ENCODE assay signal across 16 cellular contexts in genomic region chr5:1348986-1349245, GRCh38. TPM values are rescaled to one million over a fixed set of nuclear protein-coding genes. Genes with fewer than 3 reads are reported as not detected.
DNase-seq lines count a peak whose midpoint lies in the region; ATAC-seq and TF ChIP-seq lines count a peak whose summit lies in the region.
"Had no signal": no experiment of that assay in that cellular context is flagged by ENCODE, and none has a peak within 500 bp of the region (broad histone marks: within the 10 kb centered on the region; RNA-seq: fewer than 3 reads in every experiment).

No MANE protein-coding gene starts in this region.

- H3K9ac ChIP-seq in DND-41 (ENCODE audit: low read depth, low read length) = no peak overlapping the region

- peaks cover 2% of the 10 kb centered on the region; the same call in 1 of the 2 replicates for H4K20me1 ChIP-seq in DND-41 (ENCODE audit: insufficient read depth, low read length)
- H4K20me1 ChIP-seq in OCI-LY7 (ENCODE audit: insufficient read depth, low read length) = no peaks in the 10 kb centered on the region

- DNase-seq in BE2C (no peak), DND-41 (no peak), OCI-LY7 (ENCODE audit: low spot score) (peak; percentile 34), left kidney (ENCODE audit: low read depth, low spot score) (peak; percentile 18), vagina (ENCODE audit: extremely low spot score in 2 of 2) (no peak), Calu3 (no peak)
- DNase-seq: DMS 273 treated with DMSO at 0.1 percent for 48 hours, NCI-H1048, NCI-H2081 treated with DMSO at 0.1 percent for 48 hours, NCI-H226, PC-3 had no signal

- H3K4me3 ChIP-seq in BE2C (ENCODE audit: low read depth, low read length) (0 out of 2 replicates have a peak overlapping the region, but pooled peaks have one; percentile 4), DND-41 (ENCODE audit: low read depth in 1 of 2, low read length in 2 of 2) (no peak overlapping the region), OCI-LY7 (ENCODE audit: low read depth, low read length, poor library complexity, severe bottlenecking) (no peak overlapping the region), vagina (no peak overlapping the region)
- H3K4me3 ChIP-seq: HAP-1, SJSA1 had no signal

- no peaks in the 10 kb centered on the region for H3K9me2 ChIP-seq in OCI-LY7 (ENCODE audit: insufficient read depth, low read length)

- no peaks in the 10 kb centered on the region for H3K9me3 Mint-ChIP-seq in Calu3 (ENCODE audit: low read depth, unreplicated experiment)
- H3K9me3 Mint-ChIP-seq: T-helper 2 cell treated with Interferon-gamma antibody and Interleukin-4, amounts not matched to agents 5 μg/mL and 100 μg/mL, for 36 hours had no signal

- TF ChIP-seq CTCF in BE2C (IDR thresholded peaks at IDR 0.05; ENCODE audit: low read depth, low read length) (no peak), DND-41 (IDR thresholded peaks at IDR 0.05; ENCODE audit: borderline replicate concordance, extremely low read depth, low read length, poor library complexity, severe bottlenecking) (peak; percentile 31), OCI-LY7 (conservative IDR thresholded peaks at IDR 0.05; ENCODE audit: low read length) (peak; percentile 58; the same call in 1 of the 2 replicates), vagina (IDR thresholded peaks at IDR 0.05) (no peak), Calu3 (IDR thresholded peaks at IDR 0.05; ENCODE audit: unreplicated experiment) (no peak)

- TF ChIP-seq POLR2A in vagina (IDR thresholded peaks at IDR 0.05) = no peak

- H3K79me2 ChIP-seq in DND-41 (ENCODE audit: insufficient read depth, low read length) = peaks cover 21% of the 10 kb centered on the region
- H3K79me2 ChIP-seq in OCI-LY7 (ENCODE audit: insufficient read depth, low read depth, low read length) = peaks cover 14% of the 10 kb centered on the region

- POLR2A ChIA-PET in OCI-LY7 (lab: Charles Lee) = interaction anchor here (0.6 kb wide), 2 partner anchors 21 to 305 kb away, joined by 3 to 4 read pairs; no protein-coding TSS in a partner anchor

- H3K4me2 ChIP-seq in DND-41 (ENCODE audit: insufficient read depth, low read length) (no peak overlapping the region), OCI-LY7 (ENCODE audit: low read length) (no peak overlapping the region)

- no peak overlapping the region for H2AFZ ChIP-seq in DND-41 (ENCODE audit: low read depth, low read length)
- H2AFZ ChIP-seq in OCI-LY7 (ENCODE audit: low read length) = no peak overlapping the region

- H3K27me3 ChIP-seq in BE2C (peaks cover 21% of the 10 kb centered on the region), DND-41 (ENCODE audit: insufficient read depth, low read length, poor library complexity) (no peaks in the 10 kb centered on the region), vagina (no peaks in the 10 kb centered on the region)

- CTCF ChIA-PET in OCI-LY7 (lab: Charles Lee; ENCODE audit: unreplicated experiment) = interaction anchor here (0.6 kb wide), 1 partner anchor 15 kb away, joined by 3 read pairs; no protein-coding TSS in a partner anchor
- CTCF ChIA-PET in Calu3 (lab: Charles Lee) = no interaction called here

- ATAC-seq in DND-41 (ENCODE audit: insufficient read depth, low read depth) (no peak), GM21423 (IDR thresholded peaks at IDR 0.05; ENCODE audit: unreplicated experiment) (no peak)
- ATAC-seq: PC-3 had no signal

- H3K4me3 Mint-ChIP-seq in Calu3 (ENCODE audit: low read depth, unreplicated experiment) = no peak overlapping the region
- H3K4me3 Mint-ChIP-seq: T-helper 2 cell treated with Interferon-gamma antibody and Interleukin-4, amounts not matched to agents 5 μg/mL and 100 μg/mL, for 36 hours had no signal

- H3K36me3 ChIP-seq in BE2C = no peaks in the 10 kb centered on the region; the same call in 1 of the 2 replicates
- H3K36me3 ChIP-seq in DND-41 (ENCODE audit: insufficient read depth, low read length) = peaks cover 2% of the 10 kb centered on the region
- H3K36me3 ChIP-seq in OCI-LY7 (ENCODE audit: insufficient read depth, low read length) = peaks cover 5% of the 10 kb centered on the region
- H3K36me3 ChIP-seq in vagina = no peaks in the 10 kb centered on the region
- H3K36me3 ChIP-seq: HAP-1 had no signal

- no peak overlapping the region for H3K27ac Mint-ChIP-seq in Calu3 (ENCODE audit: unreplicated experiment)
- H3K27ac Mint-ChIP-seq: T-helper 2 cell treated with Interferon-gamma antibody and Interleukin-4, amounts not matched to agents 5 μg/mL and 100 μg/mL, for 36 hours had no signal

- peaks cover 55% of the 10 kb centered on the region for H3K27me3 Mint-ChIP-seq in Calu3 (ENCODE audit: unreplicated experiment)

- intact Hi-C loops in OCI-LY7 (cut with micrococcal nuclease; ENCODE audit: unreplicated experiment) (no loop called here), vagina (cut with DNase I) (no loop called here), Calu3 (cut with micrococcal nuclease; ENCODE audit: unreplicated experiment) (loop anchor here (10.0 kb wide), 1 partner anchor 296 kb away; no protein-coding TSS in a partner anchor)

- H3K9me3 ChIP-seq in BE2C (no peaks in the 10 kb centered on the region), DND-41 (ENCODE audit: insufficient read depth, low read length, severe bottlenecking) (no peaks in the 10 kb centered on the region), OCI-LY7 (ENCODE audit: low read length) (no peaks in the 10 kb centered on the region), vagina (no peaks in the 10 kb centered on the region)
- H3K9me3 ChIP-seq: HAP-1, SJSA1 had no signal

- H3K4me1 ChIP-seq in BE2C (peaks cover 2% of the 10 kb centered on the region; the same call in 1 of the 2 replicates), DND-41 (ENCODE audit: insufficient read depth, low read length) (peaks cover 21% of the 10 kb centered on the region), OCI-LY7 (ENCODE audit: insufficient read depth, low read length, poor library complexity, severe bottlenecking) (peaks cover 30% of the 10 kb centered on the region), vagina (peaks cover 16% of the 10 kb centered on the region)

- H3K27ac ChIP-seq in DND-41 (ENCODE audit: low read length) (no peak overlapping the region), OCI-LY7 (ENCODE audit: low read depth, low read length, poor library complexity, severe bottlenecking) (no peak overlapping the region), vagina (no peak overlapping the region)
- H3K27ac ChIP-seq: SJSA1 had no signal

- peaks cover 11% of the 10 kb centered on the region for H3K4me1 Mint-ChIP-seq in Calu3 (ENCODE audit: low read depth, unreplicated experiment)

- BruUV-seq in OCI-LY7 (replicated peaks; lab: Mats Ljungman, UMichigan) (no TSS peak), Calu3 (replicated peaks; lab: Mats Ljungman, UMichigan) (no TSS peak)

- H3K36me3 Mint-ChIP-seq in Calu3 (ENCODE audit: insufficient read depth, unreplicated experiment) = peaks cover 25% of the 10 kb centered on the region

RNA-seq across cellular contexts. Expression of gene CLPTM1L, which starts 4.0 kb away (rescaled TPM):
- polyA plus RNA-seq in BE2C (2012; ENCODE audit: insufficient read depth, insufficient read length, low read depth) = 240 TPM
- total RNA-seq in OCI-LY7 (2014; rRNA removed; shearing (Covaris generic)) = 356 and 395 TPM in 2 replicates
- total RNA-seq in OCI-LY7 (2022) = 395 and 396 TPM in 2 replicates
- total RNA-seq in vagina = 40.0 TPM
- 120 and 127 TPM in 2 replicates for total RNA-seq in Calu3 (2022)

RNA-seq across cellular contexts. Expression of gene TERT, which starts 54.0 kb away (rescaled TPM):
- not detected for polyA plus RNA-seq in BE2C (2012; ENCODE audit: insufficient read depth, insufficient read length, low read depth)
- 120 and 156 TPM in 2 replicates for total RNA-seq in OCI-LY7 (2014; rRNA removed; shearing (Covaris generic))
- total RNA-seq in OCI-LY7 (2022) (173 and 198 TPM in 2 replicates), vagina (not detected), Calu3 (2022) (2.1 and 2.3 TPM in 2 replicates)
- polyA plus RNA-seq: BJ had no signal

Comparison
In these comparisons a context has a peak if more than half of its experiments do, and no peak if none do; other contexts are left out.
1. DNase-seq: peak in OCI-LY7 (single experiment) and left kidney (single experiment); none in BE2C (single experiment), DND-41 (single experiment), vagina (0 of 2) and Calu3 (single experiment).
2. CTCF ChIP-seq: peak in DND-41 (single experiment) and OCI-LY7 (single experiment); none in BE2C (single experiment), vagina (0 of 3) and Calu3 (single experiment).
3. RNA of gene TERT, which starts 54.0 kb away (total RNA-seq): 120 to 198 TPM in OCI-LY7; 2.1 to 2.3 TPM in Calu3 and not detected in vagina (single experiment); every median in the first group is over 10 times any median in the second.